ENCODE assay signal across 18 cellular contexts in genomic region chr22:20442485-20443284, GRCh38. TPM values are rescaled to one million over a fixed set of nuclear protein-coding genes. Genes with fewer than 3 reads are reported as not detected.
DNase-seq lines count a peak whose midpoint lies in the region; FAIRE-seq and TF ChIP-seq lines count a peak whose summit lies in the region.
"Had no signal": no experiment of that assay in that cellular context is flagged by ENCODE, and none has a peak within 500 bp of the region (broad histone marks: within the 10 kb centered on the region; RNA-seq: fewer than 3 reads in every experiment).

No MANE protein-coding gene starts in this region.

- no peak for TF ChIP-seq POLR2A in vagina (IDR thresholded peaks at IDR 0.05)

- H3K27ac Mint-ChIP-seq in chondrocyte (ENCODE audit: unreplicated experiment) (no peak overlapping the region), CD14-positive monocyte (no peak overlapping the region)

- H3K79me2 ChIP-seq in osteoblast (ENCODE audit: insufficient read depth, low read length), result no peaks in the 10 kb centered on the region

- DNase-seq in GM19239 (ENCODE audit: insufficient read length, low spot score), result no peak
- peak; percentile 52 for DNase-seq in chondrocyte (ENCODE audit: low spot score)
- peak; percentile 80 for DNase-seq in osteoblast (ENCODE audit: insufficient read length, low spot score, missing footprints)
- no peak for DNase-seq in vagina (ENCODE audit: extremely low spot score in 2 of 2)
- DNase-seq in CD14-positive monocyte (ENCODE audit: low spot score), result no peak
- DNase-seq in NCI-H524 treated with DMSO at 0.1 percent for 48 hours (lab: John Stamatoyannopoulos, UW), result no peak
- no peak for DNase-seq in SJCRH30
- DNase-seq: ACHN, AML-193, DMS 273 treated with DMSO at 0.1 percent for 48 hours, DND-41, GDM1, GM23248, NCI-H1092 treated with DMSO at 0.1 percent for 48 hours, NCI-H2081 treated with DMSO at 0.1 percent for 48 hours, NCI-H774, RPMI8226 had no signal

- H3K27me3 ChIP-seq in osteoblast (ENCODE audit: insufficient read depth, low read length), result no peaks in the 10 kb centered on the region
- H3K27me3 ChIP-seq in vagina, result no peaks in the 10 kb centered on the region
- no peaks in the 10 kb centered on the region for H3K27me3 ChIP-seq in SJCRH30

- H3K36me3 ChIP-seq in osteoblast (ENCODE audit: insufficient read depth, low read length), result peaks cover 31% of the 10 kb centered on the region
- H3K36me3 ChIP-seq in vagina, result peaks cover 0 to 12% of the 10 kb centered on the region in 2 donors
- H3K36me3 ChIP-seq in SJCRH30, result no peaks in the 10 kb centered on the region

- H3K4me2 ChIP-seq in osteoblast (ENCODE audit: insufficient read depth, low read length), result no peak overlapping the region

- no peak overlapping the region for H3K4me3 Mint-ChIP-seq in chondrocyte (ENCODE audit: unreplicated experiment)
- H3K4me3 Mint-ChIP-seq in CD14-positive monocyte, result no peak overlapping the region

- H3K4me1 ChIP-seq in osteoblast (ENCODE audit: insufficient read depth, low read length) (peaks cover 11% of the 10 kb centered on the region), vagina (peaks cover 28% of the 10 kb centered on the region), SJCRH30 (no peaks in the 10 kb centered on the region; the same call in 1 of the 2 replicates)

- H2AFZ ChIP-seq in osteoblast (ENCODE audit: low read length), result no peak overlapping the region
- H2AFZ ChIP-seq: GM23248 had no signal

- no peaks in the 10 kb centered on the region for H3K9me3 Mint-ChIP-seq in chondrocyte (ENCODE audit: low read depth)
- peaks cover 0 to 8% (median 0%) of the 10 kb centered on the region in 7 donors for H3K9me3 Mint-ChIP-seq in CD14-positive monocyte

- TF ChIP-seq CTCF in chondrocyte (IDR thresholded peaks at IDR 0.05) (no peak), osteoblast (IDR thresholded peaks at IDR 0.05; ENCODE audit: extremely low read depth, low read depth, low read length) (no peak), vagina (IDR thresholded peaks at IDR 0.05) (no peak), CD14-positive monocyte (IDR thresholded peaks at IDR 0.05) (no peak)

- H3K4me1 Mint-ChIP-seq in chondrocyte (ENCODE audit: low read depth) (peaks cover 21% of the 10 kb centered on the region), CD14-positive monocyte (peaks cover 4% of the 10 kb centered on the region)

- intact Hi-C loops in vagina (cut with DNase I) (no loop called here), CD14-positive monocyte (cut with micrococcal nuclease) (no loop called here)

- H3K27ac ChIP-seq in osteoblast (ENCODE audit: low read depth, low read length) (no peak overlapping the region), vagina (peak overlapping the region; percentile 24), SJCRH30 (no peak overlapping the region)
- H3K27ac ChIP-seq: GM23248 had no signal

- FAIRE-seq in GM19239 (lab: Jason Lieb, UNC), result peak; percentile 23

- H3K9me3 ChIP-seq in osteoblast (ENCODE audit: low read depth, low read length) (no peaks in the 10 kb centered on the region), vagina (no peaks in the 10 kb centered on the region), SJCRH30 (replicated peaks) (no peaks in the 10 kb centered on the region)
- H3K9me3 ChIP-seq: HAP-1 had no signal

- no peaks in the 10 kb centered on the region for H3K27me3 Mint-ChIP-seq in chondrocyte (ENCODE audit: low read depth)
- H3K27me3 Mint-ChIP-seq in CD14-positive monocyte (ENCODE audit: low read depth in 3 of 3), result peaks cover 19 to 25% (median 20%) of the 10 kb centered on the region in 3 donors

- peaks cover 10% of the 10 kb centered on the region for H3K36me3 Mint-ChIP-seq in chondrocyte (ENCODE audit: low read depth)
- peaks cover 63 to 84% of the 10 kb centered on the region in 2 donors for H3K36me3 Mint-ChIP-seq in CD14-positive monocyte

- peaks cover 6% of the 10 kb centered on the region for H4K20me1 ChIP-seq in osteoblast (ENCODE audit: insufficient read depth, low read length)

- H3K4me3 ChIP-seq in osteoblast (ENCODE audit: insufficient read depth, low read length) (no peak overlapping the region), vagina (no peak overlapping the region), SJCRH30 (no peak overlapping the region)
- H3K4me3 ChIP-seq: GM23248, HAP-1 had no signal

RNA-seq across cellular contexts. Expression of gene SCARF2, which starts 5.1 kb away (rescaled TPM):
- 56.5 to 88.8 TPM (median 86.5 TPM) in 3 replicates for total RNA-seq in chondrocyte
- 18.3 and 23.9 TPM in 2 replicates for total RNA-seq in osteoblast
- 32.2 TPM for total RNA-seq in vagina
- polyA plus RNA-seq in CD14-positive monocyte, result under 1 TPM in 1 of 2 donors, not detected in 1; 0.12 TPM
- total RNA-seq in SJCRH30 (2014; rRNA removed; shearing (Covaris generic)), result 10.6 and 12.9 TPM in 2 replicates

RNA-seq across cellular contexts. Expression of gene ZNF74, which starts 48.7 kb away (rescaled TPM):
- total RNA-seq in chondrocyte (12.7 to 15.7 TPM (median 13.6 TPM) in 3 replicates), osteoblast (12.4 and 13.8 TPM in 2 replicates), vagina (11.0 TPM)
- polyA plus RNA-seq in CD14-positive monocyte, result 1 to 10 TPM; 1.9 TPM
- 22.7 and 24.3 TPM in 2 replicates for total RNA-seq in SJCRH30 (2014; rRNA removed; shearing (Covaris generic))

RNA-seq across cellular contexts. Expression of gene KLHL22, which starts 52.9 kb away (rescaled TPM):
- total RNA-seq in chondrocyte (37.3 to 49.3 TPM (median 37.7 TPM) in 3 replicates), osteoblast (36.9 and 46.6 TPM in 2 replicates), vagina (20.1 TPM)
- 1 to 10 TPM; 7.8 to 9.2 TPM for polyA plus RNA-seq in CD14-positive monocyte
- 12.2 and 12.7 TPM in 2 replicates for total RNA-seq in SJCRH30 (2014; rRNA removed; shearing (Covaris generic))

Comparison
In these comparisons a context has a peak if more than half of its experiments do, and no peak if none do; other contexts are left out.
1. DNase-seq: peak in chondrocyte (single experiment) and osteoblast (single experiment); none in GM19239 (single experiment), vagina (0 of 2), CD14-positive monocyte (single experiment), NCI-H524 treated with DMSO at 0.1 percent for 48 hours (single experiment) and SJCRH30 (0 of 2).